30 cellular contexts compared by ENCODE assay signal in genomic region chr2:132830321-132830720, GRCh38.
"Had no signal": no experiment of that assay in that cellular context is flagged by ENCODE, and none has a peak within 500 bp of the region (broad histone marks: within the 10 kb centered on the region; RNA-seq: fewer than 3 reads in every experiment).

No MANE protein-coding gene starts in this region.

- H3K4me3 ChIP-seq: ascending aorta, breast epithelium, cardiac muscle cell, colonic mucosa had no signal

- H3K27me3 ChIP-seq: ascending aorta, breast epithelium, cardiac muscle cell, colonic mucosa had no signal

- H3K27me3 Mint-ChIP-seq: activated CD4-positive, alpha-beta memory T cell treated with anti-CD3 and anti-CD28 coated beads, Interleukin-2, amount 10 ng/mL, durations not matched to agents 7 days and 5 days; activated CD4-positive, alpha-beta T cell treated with anti-CD3 and anti-CD28 coated beads, Interleukin-2, amount 10 ng/mL, durations not matched to agents 7 days and 5 days; activated naive CD4-positive, alpha-beta T cell treated with anti-CD3 and anti-CD28 coated beads, Interleukin-2, amount 10 ng/mL, durations not matched to agents 7 days and 5 days; activated naive CD8-positive, alpha-beta T cell treated with anti-CD3 and anti-CD28 coated beads, Interleukin-2, amount 10 ng/mL, durations not matched to agents 7 days and 5 days; activated T-cell treated with anti-CD3 and anti-CD28 coated beads, Interleukin-2, amount 50 U/mL, for 24 hours; T-helper 17 cell had no signal

- H3K9me3 ChIP-seq: ascending aorta, colonic mucosa had no signal

- H3K27ac ChIP-seq: ascending aorta, breast epithelium, cardiac muscle cell, colonic mucosa, WERI-Rb-1 had no signal

- H3K4me1 Mint-ChIP-seq: activated CD4-positive, alpha-beta memory T cell treated with anti-CD3 and anti-CD28 coated beads, Interleukin-2, amount 10 ng/mL, durations not matched to agents 7 days and 5 days; activated CD4-positive, alpha-beta T cell treated with anti-CD3 and anti-CD28 coated beads, Interleukin-2, amount 10 ng/mL, durations not matched to agents 7 days and 5 days; activated naive CD4-positive, alpha-beta T cell treated with anti-CD3 and anti-CD28 coated beads, Interleukin-2, amount 10 ng/mL, durations not matched to agents 7 days and 5 days; activated naive CD8-positive, alpha-beta T cell treated with anti-CD3 and anti-CD28 coated beads, Interleukin-2, amount 10 ng/mL, durations not matched to agents 7 days and 5 days; T-helper 17 cell had no signal

- H3K36me3 Mint-ChIP-seq: activated naive CD4-positive, alpha-beta T cell treated with anti-CD3 and anti-CD28 coated beads, Interleukin-2, amount 10 ng/mL, durations not matched to agents 7 days and 5 days; activated naive CD4-positive, alpha-beta T cell treated with anti-CD3 and anti-CD28 coated beads, Interleukin-2, amount 50 U/mL, for 72 hours; activated naive CD8-positive, alpha-beta T cell treated with anti-CD3 and anti-CD28 coated beads, Interleukin-2, amount 10 ng/mL, durations not matched to agents 7 days and 5 days had no signal

- ATAC-seq: activated naive CD4-positive, alpha-beta T cell treated with anti-CD3 and anti-CD28 coated beads, Interleukin-2, amount 50 U/mL, for 72 hours; activated T-cell treated with anti-CD3 and anti-CD28 coated beads, Interleukin-2, amount 50 U/mL, for 72 hours; esophagus mucosa; T-helper 17 cell had no signal

- FAIRE-seq: frontal cortex had no signal

- DNase-seq: activated CD4-positive, alpha-beta memory T cell treated with anti-CD3 and anti-CD28 coated beads, Interleukin-2, amount 10 ng/mL, durations not matched to agents 7 days and 5 days; activated CD4-positive, alpha-beta T cell treated with anti-CD3 and anti-CD28 coated beads for 1 hour; activated CD4-positive, alpha-beta T cell treated with anti-CD3 and anti-CD28 coated beads for 4 hours; activated CD4-positive, alpha-beta T cell treated with anti-CD3 and anti-CD28 coated beads, Interleukin-2, amount 10 ng/mL, durations not matched to agents 7 days and 5 days; activated CD4-positive, alpha-beta T cell treated with anti-CD3 and anti-CD28 coated beads, Interleukin-2, amount 50 U/mL, for 4 hours; activated CD8-positive, alpha-beta memory T cell treated with anti-CD3 and anti-CD28 coated beads, Interleukin-2, amount 50 U/mL, for 48 hours; activated gamma-delta T cell; activated naive CD4-positive, alpha-beta T cell; activated naive CD4-positive, alpha-beta T cell treated with anti-CD3 and anti-CD28 coated beads, Interleukin-2, amount 10 ng/mL, durations not matched to agents 7 days and 5 days; activated naive CD8-positive, alpha-beta T cell treated with anti-CD3 and anti-CD28 coated beads, Interleukin-2, amount 10 ng/mL, durations not matched to agents 7 days and 5 days; activated T-cell treated with anti-CD3 and anti-CD28 coated beads for 4 hours; activated T-cell treated with anti-CD3 and anti-CD28 coated beads, Interleukin-2, amount 50 U/mL, for 24 hours; activated T-cell treated with anti-CD3 and anti-CD28 coated beads, Interleukin-2, amount 50 U/mL, for 72 hours; central memory CD4-positive, alpha-beta T cell; cerebellar nuclear complex; colonic mucosa; effector CD8-positive, alpha-beta T cell; foreskin fibroblast; T-helper 1 cell; T-helper 17 cell; T1000; WERI-Rb-1 had no signal

- H3K4me1 ChIP-seq: ascending aorta, breast epithelium, colonic mucosa had no signal

- H3K4me3 Mint-ChIP-seq: activated CD4-positive, alpha-beta memory T cell treated with anti-CD3 and anti-CD28 coated beads, Interleukin-2, amount 10 ng/mL, durations not matched to agents 7 days and 5 days; activated CD4-positive, alpha-beta T cell treated with anti-CD3 and anti-CD28 coated beads, Interleukin-2, amount 10 ng/mL, durations not matched to agents 7 days and 5 days; activated naive CD4-positive, alpha-beta T cell treated with anti-CD3 and anti-CD28 coated beads, Interleukin-2, amount 10 ng/mL, durations not matched to agents 7 days and 5 days; activated naive CD8-positive, alpha-beta T cell treated with anti-CD3 and anti-CD28 coated beads, Interleukin-2, amount 10 ng/mL, durations not matched to agents 7 days and 5 days; activated T-cell treated with anti-CD3 and anti-CD28 coated beads, Interleukin-2, amount 50 U/mL, for 24 hours; activated T-cell treated with anti-CD3 and anti-CD28 coated beads, Interleukin-2, amount 50 U/mL, for 72 hours; brain; T-helper 17 cell; T-helper 2 cell treated with Interferon-gamma antibody and Interleukin-4, amounts not matched to agents 5 μg/mL and 100 μg/mL, for 36 hours had no signal

- H3K27ac Mint-ChIP-seq: activated CD4-positive, alpha-beta memory T cell treated with anti-CD3 and anti-CD28 coated beads, Interleukin-2, amount 10 ng/mL, durations not matched to agents 7 days and 5 days; activated CD4-positive, alpha-beta T cell treated with anti-CD3 and anti-CD28 coated beads, Interleukin-2, amount 10 ng/mL, durations not matched to agents 7 days and 5 days; activated naive CD4-positive, alpha-beta T cell treated with anti-CD3 and anti-CD28 coated beads, Interleukin-2, amount 10 ng/mL, durations not matched to agents 7 days and 5 days; activated naive CD4-positive, alpha-beta T cell treated with anti-CD3 and anti-CD28 coated beads, Interleukin-2, amount 50 U/mL, for 72 hours; activated naive CD8-positive, alpha-beta T cell treated with anti-CD3 and anti-CD28 coated beads, Interleukin-2, amount 10 ng/mL, durations not matched to agents 7 days and 5 days; activated T-cell treated with anti-CD3 and anti-CD28 coated beads, Interleukin-2, amount 50 U/mL, for 24 hours; activated T-cell treated with anti-CD3 and anti-CD28 coated beads, Interleukin-2, amount 50 U/mL, for 72 hours; brain; T-helper 17 cell had no signal

- H3K36me3 ChIP-seq: ascending aorta, breast epithelium, cardiac muscle cell, colonic mucosa, WERI-Rb-1 had no signal

- H3K9me3 Mint-ChIP-seq: activated CD4-positive, alpha-beta memory T cell treated with anti-CD3 and anti-CD28 coated beads, Interleukin-2, amount 10 ng/mL, durations not matched to agents 7 days and 5 days had no signal
